In genomic region chr13:110371550-110372465, GRCh38 we compare ENCODE assay signal across 8 cellular contexts.
DNase-seq lines count a peak whose midpoint lies in the region; ATAC-seq and TF ChIP-seq lines count a peak whose summit lies in the region.

No MANE protein-coding gene starts in this region.

- no peaks in the 10 kb centered on the region for H3K27me3 ChIP-seq in H7 (ENCODE audit: control insufficient read depth, insufficient read depth, low read length)

- no peak for TF ChIP-seq CTCF in fibroblast of pulmonary artery (IDR thresholded peaks at IDR 0.05; ENCODE audit: low read length, missing control alignments)

- intact Hi-C loops in activated T-helper 1 cell treated with anti-CD3 and anti-CD28 coated beads, Interleukin-12 subunit alpha, Interleukin-12 subunit beta, Interleukin-2, Interleukin-4 antibody, amounts not matched to agents 30 ng/mL and 10 ng/mL and 1 ng/mL, durations not matched to agents 14 hours and 24 hours and 36 hours (cut with micrococcal nuclease), result no loop called here

- no peaks in the 10 kb centered on the region for H3K36me3 ChIP-seq in H7 (replicated peaks; ENCODE audit: control insufficient read depth, insufficient read depth, low read length)

- no peaks in the 10 kb centered on the region for H3K9me3 Mint-ChIP-seq in stimulated activated memory B cell treated with anti-CD40 and anti-IgM and Interleukin-4, amounts not matched to agents 10 μg/mL and 1 μg/mL and 100 μg/mL, for 72 hours
- no peaks in the 10 kb centered on the region for H3K9me3 Mint-ChIP-seq in activated T-helper 1 cell treated with anti-CD3 and anti-CD28 coated beads, Interleukin-12 subunit alpha, Interleukin-12 subunit beta, Interleukin-2, Interleukin-4 antibody, amounts not matched to agents 30 ng/mL and 10 ng/mL and 1 ng/mL, durations not matched to agents 14 hours and 24 hours and 36 hours

- peaks cover 20% of the 10 kb centered on the region for H3K27me3 Mint-ChIP-seq in stimulated activated memory B cell treated with anti-CD40 and anti-IgM and Interleukin-4, amounts not matched to agents 10 μg/mL and 1 μg/mL and 100 μg/mL, for 72 hours
- peaks cover 29% of the 10 kb centered on the region for H3K27me3 Mint-ChIP-seq in activated T-helper 1 cell treated with anti-CD3 and anti-CD28 coated beads, Interleukin-12 subunit alpha, Interleukin-12 subunit beta, Interleukin-2, Interleukin-4 antibody, amounts not matched to agents 30 ng/mL and 10 ng/mL and 1 ng/mL, durations not matched to agents 14 hours and 24 hours and 36 hours (ENCODE audit: insufficient read depth)

- no peaks in the 10 kb centered on the region for H3K36me3 Mint-ChIP-seq in stimulated activated memory B cell treated with anti-CD40 and anti-IgM and Interleukin-4, amounts not matched to agents 10 μg/mL and 1 μg/mL and 100 μg/mL, for 72 hours
- no peaks in the 10 kb centered on the region for H3K36me3 Mint-ChIP-seq in activated T-helper 1 cell treated with anti-CD3 and anti-CD28 coated beads, Interleukin-12 subunit alpha, Interleukin-12 subunit beta, Interleukin-2, Interleukin-4 antibody, amounts not matched to agents 30 ng/mL and 10 ng/mL and 1 ng/mL, durations not matched to agents 14 hours and 24 hours and 36 hours (ENCODE audit: low read depth)

- no peak overlapping the region for H3K4me3 ChIP-seq in fibroblast of pulmonary artery (replicated peaks; ENCODE audit: low read depth, low read length)
- H3K4me3 ChIP-seq in H7 (ENCODE audit: insufficient read depth, low read depth, low read length), result no peak overlapping the region

- H3K27ac Mint-ChIP-seq in stimulated activated memory B cell treated with anti-CD40 and anti-IgM and Interleukin-4, amounts not matched to agents 10 μg/mL and 1 μg/mL and 100 μg/mL, for 72 hours, result no peak overlapping the region
- no peak overlapping the region for H3K27ac Mint-ChIP-seq in activated T-helper 1 cell treated with anti-CD3 and anti-CD28 coated beads, Interleukin-12 subunit alpha, Interleukin-12 subunit beta, Interleukin-2, Interleukin-4 antibody, amounts not matched to agents 30 ng/mL and 10 ng/mL and 1 ng/mL, durations not matched to agents 14 hours and 24 hours and 36 hours

- H3K4me1 Mint-ChIP-seq in stimulated activated memory B cell treated with anti-CD40 and anti-IgM and Interleukin-4, amounts not matched to agents 10 μg/mL and 1 μg/mL and 100 μg/mL, for 72 hours, result no peaks in the 10 kb centered on the region
- H3K4me1 Mint-ChIP-seq in activated T-helper 1 cell treated with anti-CD3 and anti-CD28 coated beads, Interleukin-12 subunit alpha, Interleukin-12 subunit beta, Interleukin-2, Interleukin-4 antibody, amounts not matched to agents 30 ng/mL and 10 ng/mL and 1 ng/mL, durations not matched to agents 14 hours and 24 hours and 36 hours (ENCODE audit: low read depth), result no peaks in the 10 kb centered on the region

- no peak overlapping the region for H3K4me3 Mint-ChIP-seq in stimulated activated memory B cell treated with anti-CD40 and anti-IgM and Interleukin-4, amounts not matched to agents 10 μg/mL and 1 μg/mL and 100 μg/mL, for 72 hours
- H3K4me3 Mint-ChIP-seq in activated T-helper 1 cell treated with anti-CD3 and anti-CD28 coated beads, Interleukin-12 subunit alpha, Interleukin-12 subunit beta, Interleukin-2, Interleukin-4 antibody, amounts not matched to agents 30 ng/mL and 10 ng/mL and 1 ng/mL, durations not matched to agents 14 hours and 24 hours and 36 hours, result no peak overlapping the region

- ATAC-seq in GM19397 (IDR thresholded peaks at IDR 0.05; ENCODE audit: unreplicated experiment) (peak; percentile 72), HG03196 (IDR thresholded peaks at IDR 0.05; ENCODE audit: unreplicated experiment) (peak; percentile 76)
- ATAC-seq in stimulated activated memory B cell treated with anti-CD40 and anti-IgM and Interleukin-4, amounts not matched to agents 10 μg/mL and 1 μg/mL and 100 μg/mL, for 72 hours, result peak; percentile 68

- DNase-seq in fibroblast of pulmonary artery (ENCODE audit: low read depth) (peak; percentile 61), H7 (no peak), NCI-H187 treated with DMSO at 0.1 percent for 48 hours (lab: John Stamatoyannopoulos, UW) (no peak), COLO668 (lab: John Stamatoyannopoulos, UW; ENCODE audit: unreplicated experiment) (no peak)
- no peak for DNase-seq in activated T-helper 1 cell treated with anti-CD3 and anti-CD28 coated beads, Interleukin-12 subunit alpha, Interleukin-12 subunit beta, Interleukin-2, Interleukin-4 antibody, amounts not matched to agents 30 ng/mL and 10 ng/mL and 1 ng/mL, durations not matched to agents 14 hours and 24 hours and 36 hours (ENCODE audit: low spot score)
